1 cellular context compared by ENCODE assay signal in genomic region chr5:96691503-96692303, GRCh38.
TF ChIP-seq lines count a peak whose summit lies in the region.

No MANE protein-coding gene starts in this region.

TF ChIP-seq in SK-N-SH treated with all-trans-retinoic acid at 6 μM for 48 hours, 23 proteins besides CTCF, POLR2A, EP300 and RAD21 (continued from another document):
- TF ChIP-seq TSHZ2 (CRISPR knock-in tag; IDR thresholded peaks at IDR 0.05), result no peak
- no peak for TF ChIP-seq ZFP3 (CRISPR knock-in tag; IDR thresholded peaks at IDR 0.05)
- TF ChIP-seq ISL1 (CRISPR knock-in tag; IDR thresholded peaks at IDR 0.05), result no peak
